4 cellular contexts compared by ENCODE assay signal in genomic region chr15:100218411-100218810, GRCh38.
"Had no signal": no experiment of that assay in that cellular context is flagged by ENCODE, and none has a peak within 500 bp of the region (broad histone marks: within the 10 kb centered on the region; RNA-seq: fewer than 3 reads in every experiment).

No MANE protein-coding gene starts in this region.

- H3K27ac Mint-ChIP-seq: GM23338, H9 had no signal

- H3K4me1 Mint-ChIP-seq: GM23338 had no signal

- H3K9me3 Mint-ChIP-seq: GM23338, H9 had no signal

- DNase-seq: H9, HCEC 1CT, IMR-90 had no signal

- H3K4me3 Mint-ChIP-seq: GM23338, H9 had no signal

- ATAC-seq: GM23338 had no signal
